1 cellular context compared by ENCODE assay signal in the genomic region with DNA sequence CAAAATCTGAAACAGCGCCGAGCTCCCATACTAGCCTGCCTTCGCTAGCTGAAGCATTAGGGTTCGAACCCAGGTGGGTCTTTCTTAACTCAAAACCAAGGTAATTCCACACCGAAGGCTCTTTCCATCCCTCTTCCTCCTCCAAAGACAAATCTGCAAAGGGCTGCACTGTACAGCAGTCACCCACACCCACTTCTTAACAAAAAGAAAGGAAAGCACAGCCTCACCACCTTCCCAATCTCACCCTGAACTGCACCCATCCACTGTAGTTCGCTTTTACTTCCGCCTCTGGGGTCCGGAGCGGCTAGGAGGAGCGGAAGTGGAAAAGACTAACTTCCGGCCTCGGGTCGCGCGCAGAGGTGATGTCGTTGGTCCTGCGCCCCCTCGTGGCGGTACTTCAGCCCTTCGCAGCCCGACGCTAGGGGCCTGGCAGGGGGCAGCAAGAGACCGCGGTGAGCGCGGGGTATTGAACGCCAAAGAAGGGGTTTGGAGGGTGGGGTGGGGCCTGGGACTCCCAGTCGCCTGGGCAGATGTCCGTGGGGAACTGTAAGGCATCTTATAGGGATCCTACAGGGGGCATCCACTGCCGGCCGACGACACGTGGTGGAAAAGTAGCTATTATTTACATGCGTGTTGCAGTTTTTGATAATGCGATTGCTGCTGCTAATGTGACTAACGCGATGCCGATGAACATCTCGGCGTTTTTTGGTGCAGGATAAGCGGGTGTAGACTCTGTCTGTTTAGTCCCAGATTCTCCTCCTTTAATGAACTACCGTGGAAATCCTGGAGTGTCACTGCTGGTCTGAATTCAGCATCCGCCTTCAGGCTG.
A peak's percentile ranks its signal among the peaks of the same experiment; 100 is the strongest.
TF ChIP-seq lines count a peak whose summit lies in the region.

MTERF1 (minus strand) TSS at position 290 of the 829 bp plus-strand sequence. CDS start 619 bp downstream, outside the sequence.

TF ChIP-seq in HepG2, 621 proteins besides CTCF, POLR2A, EP300 and RAD21 (continued from another document and continues in another):
- TF ChIP-seq, protein P1, sequence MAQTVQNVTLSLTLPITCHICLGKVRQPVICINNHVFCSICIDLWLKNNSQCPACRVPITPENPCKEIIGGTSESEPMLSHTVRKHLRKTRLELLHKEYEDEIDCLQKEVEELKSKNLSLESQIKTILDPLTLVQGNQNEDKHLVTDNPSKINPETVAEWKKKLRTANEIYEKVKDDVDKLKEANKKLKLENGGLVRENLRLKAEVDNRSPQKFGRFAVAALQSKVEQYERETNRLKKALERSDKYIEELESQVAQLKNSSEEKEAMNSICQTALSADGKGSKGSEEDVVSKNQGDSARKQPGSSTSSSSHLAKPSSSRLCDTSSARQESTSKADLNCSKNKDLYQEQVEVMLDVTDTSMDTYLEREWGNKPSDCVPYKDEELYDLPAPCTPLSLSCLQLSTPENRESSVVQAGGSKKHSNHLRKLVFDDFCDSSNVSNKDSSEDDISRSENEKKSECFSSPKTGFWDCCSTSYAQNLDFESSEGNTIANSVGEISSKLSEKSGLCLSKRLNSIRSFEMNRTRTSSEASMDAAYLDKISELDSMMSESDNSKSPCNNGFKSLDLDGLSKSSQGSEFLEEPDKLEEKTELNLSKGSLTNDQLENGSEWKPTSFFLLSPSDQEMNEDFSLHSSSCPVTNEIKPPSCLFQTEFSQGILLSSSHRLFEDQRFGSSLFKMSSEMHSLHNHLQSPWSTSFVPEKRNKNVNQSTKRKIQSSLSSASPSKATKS (CRISPR knock-in tag; IDR thresholded peaks at IDR 0.05): no peak
- no peak; the same call in 1 of the 2 replicates for TF ChIP-seq ZMAT3 (CRISPR knock-in tag; conservative IDR thresholded peaks at IDR 0.05)
- TF ChIP-seq ATF2 (CRISPR knock-in tag; IDR thresholded peaks at IDR 0.05): peak; percentile 89
- TF ChIP-seq THRA (CRISPR knock-in tag; IDR thresholded peaks at IDR 0.05; ENCODE audit: borderline replicate concordance): peak; percentile 79; the same call in 1 of the 2 replicates
- TF ChIP-seq ZNF513 (CRISPR knock-in tag; conservative IDR thresholded peaks at IDR 0.05): no peak
- peak; percentile 94 for TF ChIP-seq HOXA3 (CRISPR knock-in tag; IDR thresholded peaks at IDR 0.05)
- no peak for TF ChIP-seq ZNF674 (CRISPR knock-in tag; IDR thresholded peaks at IDR 0.05; ENCODE audit: low read depth)
- TF ChIP-seq SRF (IDR thresholded peaks at IDR 0.05; ENCODE audit: low read depth, low read length): peak; percentile 67
- TF ChIP-seq JUN (CRISPR knock-in tag; IDR thresholded peaks at IDR 0.05): 0 out of 2 replicates have a peak, but pooled peaks have one; percentile 44
- TF ChIP-seq YEATS4 (CRISPR knock-in tag; IDR thresholded peaks at IDR 0.05; ENCODE audit: borderline replicate concordance): peak; percentile 72
- TF ChIP-seq IKZF1 (IDR thresholded peaks at IDR 0.05): no peak
- peak; percentile 92; the same call in 1 of the 2 replicates for TF ChIP-seq ZNF788 (CRISPR knock-in tag; IDR thresholded peaks at IDR 0.05; ENCODE audit: borderline replicate concordance)
- TF ChIP-seq SALL1 (CRISPR knock-in tag; IDR thresholded peaks at IDR 0.05): peak; percentile 95
- TF ChIP-seq, protein P2, sequence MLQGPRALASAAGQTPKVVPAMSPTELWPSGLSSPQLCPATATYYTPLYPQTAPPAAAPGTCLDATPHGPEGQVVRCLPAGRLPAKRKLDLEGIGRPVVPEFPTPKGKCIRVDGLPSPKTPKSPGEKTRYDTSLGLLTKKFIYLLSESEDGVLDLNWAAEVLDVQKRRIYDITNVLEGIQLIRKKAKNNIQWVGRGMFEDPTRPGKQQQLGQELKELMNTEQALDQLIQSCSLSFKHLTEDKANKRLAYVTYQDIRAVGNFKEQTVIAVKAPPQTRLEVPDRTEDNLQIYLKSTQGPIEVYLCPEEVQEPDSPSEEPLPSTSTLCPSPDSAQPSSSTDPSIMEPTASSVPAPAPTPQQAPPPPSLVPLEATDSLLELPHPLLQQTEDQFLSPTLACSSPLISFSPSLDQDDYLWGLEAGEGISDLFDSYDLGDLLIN (CRISPR knock-in tag; IDR thresholded peaks at IDR 0.05; ENCODE audit: borderline replicate concordance): 0 out of 2 replicates have a peak, but pooled peaks have one; percentile 30
- TF ChIP-seq ZNF224 (CRISPR knock-in tag; IDR thresholded peaks at IDR 0.05): no peak
- TF ChIP-seq, protein P3, sequence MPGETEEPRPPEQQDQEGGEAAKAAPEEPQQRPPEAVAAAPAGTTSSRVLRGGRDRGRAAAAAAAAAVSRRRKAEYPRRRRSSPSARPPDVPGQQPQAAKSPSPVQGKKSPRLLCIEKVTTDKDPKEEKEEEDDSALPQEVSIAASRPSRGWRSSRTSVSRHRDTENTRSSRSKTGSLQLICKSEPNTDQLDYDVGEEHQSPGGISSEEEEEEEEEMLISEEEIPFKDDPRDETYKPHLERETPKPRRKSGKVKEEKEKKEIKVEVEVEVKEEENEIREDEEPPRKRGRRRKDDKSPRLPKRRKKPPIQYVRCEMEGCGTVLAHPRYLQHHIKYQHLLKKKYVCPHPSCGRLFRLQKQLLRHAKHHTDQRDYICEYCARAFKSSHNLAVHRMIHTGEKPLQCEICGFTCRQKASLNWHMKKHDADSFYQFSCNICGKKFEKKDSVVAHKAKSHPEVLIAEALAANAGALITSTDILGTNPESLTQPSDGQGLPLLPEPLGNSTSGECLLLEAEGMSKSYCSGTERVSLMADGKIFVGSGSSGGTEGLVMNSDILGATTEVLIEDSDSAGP (CRISPR knock-in tag; IDR thresholded peaks at IDR 0.05; ENCODE audit: borderline replicate concordance): peak; percentile 90
- TF ChIP-seq KAT8 (CRISPR knock-in tag; IDR thresholded peaks at IDR 0.05): peak; percentile 99
- peak; percentile 54; the same call in 1 of the 2 replicates for TF ChIP-seq MEIS2 (CRISPR knock-in tag; IDR thresholded peaks at IDR 0.05)
- peak; percentile 70; the same call in 1 of the 2 replicates for TF ChIP-seq IRX3 (CRISPR knock-in tag; IDR thresholded peaks at IDR 0.05; ENCODE audit: borderline replicate concordance, low read depth)
- peak; percentile 84; the same call in 1 of the 2 replicates for TF ChIP-seq HOXA5 (CRISPR knock-in tag; IDR thresholded peaks at IDR 0.05)
- no peak for TF ChIP-seq U2AF1 (optimal IDR thresholded peaks at IDR 0.05; ENCODE audit: low read depth, low read length)
- no peak for TF ChIP-seq KLF13 (CRISPR knock-in tag; IDR thresholded peaks at IDR 0.05)
- TF ChIP-seq ZNF678 (CRISPR knock-in tag; IDR thresholded peaks at IDR 0.05): no peak
- TF ChIP-seq BCLAF1 (IDR thresholded peaks at IDR 0.05): no peak
- no peak for TF ChIP-seq RARG (CRISPR knock-in tag; IDR thresholded peaks at IDR 0.05; ENCODE audit: low read depth)
- TF ChIP-seq SRSF9 (IDR thresholded peaks at IDR 0.05; ENCODE audit: borderline replicate concordance, insufficient read depth, low read depth, low read length, poor library complexity, severe bottlenecking): no peak
- peak; percentile 92 for TF ChIP-seq ZSCAN29 (CRISPR knock-in tag; conservative IDR thresholded peaks at IDR 0.05)
- 0 out of 2 replicates have a peak, but pooled peaks have one; percentile 59 for TF ChIP-seq ZNF724P (CRISPR knock-in tag; IDR thresholded peaks at IDR 0.05; ENCODE audit: borderline replicate concordance)
- TF ChIP-seq, protein P4, sequence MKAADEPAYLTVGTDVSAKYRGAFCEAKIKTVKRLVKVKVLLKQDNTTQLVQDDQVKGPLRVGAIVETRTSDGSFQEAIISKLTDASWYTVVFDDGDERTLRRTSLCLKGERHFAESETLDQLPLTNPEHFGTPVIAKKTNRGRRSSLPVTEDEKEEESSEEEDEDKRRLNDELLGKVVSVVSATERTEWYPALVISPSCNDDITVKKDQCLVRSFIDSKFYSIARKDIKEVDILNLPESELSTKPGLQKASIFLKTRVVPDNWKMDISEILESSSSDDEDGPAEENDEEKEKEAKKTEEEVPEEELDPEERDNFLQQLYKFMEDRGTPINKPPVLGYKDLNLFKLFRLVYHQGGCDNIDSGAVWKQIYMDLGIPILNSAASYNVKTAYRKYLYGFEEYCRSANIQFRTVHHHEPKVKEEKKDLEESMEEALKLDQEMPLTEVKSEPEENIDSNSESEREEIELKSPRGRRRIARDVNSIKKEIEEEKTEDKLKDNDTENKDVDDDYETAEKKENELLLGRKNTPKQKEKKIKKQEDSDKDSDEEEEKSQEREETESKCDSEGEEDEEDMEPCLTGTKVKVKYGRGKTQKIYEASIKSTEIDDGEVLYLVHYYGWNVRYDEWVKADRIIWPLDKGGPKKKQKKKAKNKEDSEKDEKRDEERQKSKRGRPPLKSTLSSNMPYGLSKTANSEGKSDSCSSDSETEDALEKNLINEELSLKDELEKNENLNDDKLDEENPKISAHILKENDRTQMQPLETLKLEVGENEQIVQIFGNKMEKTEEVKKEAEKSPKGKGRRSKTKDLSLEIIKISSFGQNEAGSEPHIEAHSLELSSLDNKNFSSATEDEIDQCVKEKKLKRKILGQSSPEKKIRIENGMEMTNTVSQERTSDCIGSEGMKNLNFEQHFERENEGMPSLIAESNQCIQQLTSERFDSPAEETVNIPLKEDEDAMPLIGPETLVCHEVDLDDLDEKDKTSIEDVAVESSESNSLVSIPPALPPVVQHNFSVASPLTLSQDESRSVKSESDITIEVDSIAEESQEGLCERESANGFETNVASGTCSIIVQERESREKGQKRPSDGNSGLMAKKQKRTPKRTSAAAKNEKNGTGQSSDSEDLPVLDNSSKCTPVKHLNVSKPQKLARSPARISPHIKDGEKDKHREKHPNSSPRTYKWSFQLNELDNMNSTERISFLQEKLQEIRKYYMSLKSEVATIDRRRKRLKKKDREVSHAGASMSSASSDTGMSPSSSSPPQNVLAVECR (CRISPR knock-in tag; IDR thresholded peaks at IDR 0.05; ENCODE audit: borderline replicate concordance): peak; percentile 91; the same call in 1 of the 2 replicates
- TF ChIP-seq ZKSCAN1 (IDR thresholded peaks at IDR 0.05; ENCODE audit: low read length): no peak
- TF ChIP-seq YY1 (IDR thresholded peaks at IDR 0.05; ENCODE audit: insufficient read depth, insufficient replicate concordance, low read depth, low read length): peak; percentile 82
- peak; percentile 93; the same call in 1 of the 2 replicates for TF ChIP-seq ZNF44 (CRISPR knock-in tag; IDR thresholded peaks at IDR 0.05)
- TF ChIP-seq ZNF773 (CRISPR knock-in tag; IDR thresholded peaks at IDR 0.05; ENCODE audit: borderline replicate concordance): no peak
- TF ChIP-seq ZBTB46 (CRISPR knock-in tag; IDR thresholded peaks at IDR 0.05; ENCODE audit: borderline replicate concordance): no peak
- TF ChIP-seq HOXA7 (CRISPR knock-in tag; IDR thresholded peaks at IDR 0.05): no peak
- TF ChIP-seq SETDB1 (CRISPR knock-in tag; IDR thresholded peaks at IDR 0.05; ENCODE audit: borderline replicate concordance): no peak
